ENCODE assay signal across 20 cellular contexts in the genomic region with DNA sequence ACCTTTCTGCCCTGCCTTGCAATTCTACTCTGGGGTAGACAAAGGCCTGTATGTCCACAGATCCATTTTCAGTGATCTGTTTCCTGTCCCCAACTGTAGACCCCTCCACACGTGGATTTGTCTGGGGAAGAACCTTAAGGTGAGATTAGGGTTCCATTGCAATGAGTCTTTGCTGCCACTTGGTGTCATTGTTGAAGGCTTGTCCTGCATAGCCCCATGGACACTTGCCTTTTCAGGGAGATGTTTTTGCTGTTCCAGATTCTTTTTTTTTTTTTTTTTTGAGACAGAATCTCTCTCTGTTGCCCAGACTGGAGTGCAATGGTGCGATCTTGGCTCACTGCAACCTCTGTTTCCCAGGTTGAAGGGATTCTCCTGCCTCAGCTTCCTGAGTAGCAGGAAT. TPM values are rescaled to one million over a fixed set of nuclear protein-coding genes. Genes with fewer than 3 reads are reported as not detected.
DNase-seq lines count a peak whose midpoint lies in the region; ATAC-seq, FAIRE-seq and TF ChIP-seq lines count a peak whose summit lies in the region.
"Had no signal": no experiment of that assay in that cellular context is flagged by ENCODE, and none has a peak within 500 bp of the region (broad histone marks: within the 10 kb centered on the region; RNA-seq: fewer than 3 reads in every experiment).

No MANE protein-coding gene starts in this region.

- H3K27ac Mint-ChIP-seq in immature natural killer cell = no peak overlapping the region
- H3K27ac Mint-ChIP-seq: activated naive CD8-positive, alpha-beta T cell had no signal

- DNase-seq in GM06990 (ENCODE audit: extremely low read depth, insufficient read length) = no peak
- no peak for DNase-seq in HFF-Myc (ENCODE audit: extremely low read depth, low read depth)
- DNase-seq in K562 (ENCODE audit: extremely low read depth in 1 of 4, low spot score in 3 of 4) = peak in 2 of 4 experiments; percentile 50 to 51
- DNase-seq in kidney epithelial cell (ENCODE audit: low read depth) = no peak
- no peak for DNase-seq in DMS53 treated with DMSO at 0.1 percent for 48 hours (lab: John Stamatoyannopoulos, UW; ENCODE audit: unreplicated experiment)
- DNase-seq in immature natural killer cell = no peak
- no peak for DNase-seq in NCI-H146 (lab: John Stamatoyannopoulos, UW)
- DNase-seq: activated T-cell treated with anti-CD3 and anti-CD28 coated beads, Interleukin-2, amount 50 U/mL, for 1 hour; DMS79 treated with DMSO at 0.1 percent for 48 hours; effector CD4-positive, alpha-beta T cell; GOT3; left ventricle myocardium superior; NCI-H446; pancreas; SJCRH30; thyroid gland had no signal

- H3K4me3 ChIP-seq in GM06990 (replicated peaks; ENCODE audit: low read depth, low read length) (no peak overlapping the region), HFF-Myc (replicated peaks; ENCODE audit: low read depth, low read length) (no peak overlapping the region), K562 (no peak overlapping the region), kidney epithelial cell (ENCODE audit: low read depth, low read length) (no peak overlapping the region)
- H3K4me3 ChIP-seq: pancreas, SJCRH30, skin epidermis, thyroid gland had no signal

- no peak overlapping the region for H3K4me2 ChIP-seq in K562 (ENCODE audit: insufficient read depth, low read length)

- POLR2A ChIA-PET in K562 (lab: Yijun Ruan, JAX) = interaction anchor here (0.6 kb wide), 1 partner anchor 85 kb away, joined by 4 read pairs; no protein-coding TSS in a partner anchor

- H3K9ac ChIP-seq in K562 (ENCODE audit: insufficient read depth in 1 of 2, low read depth in 2 of 2, low read length in 2 of 2) = no peak overlapping the region

- H3K4me1 ChIP-seq in K562 (replicated peaks in 1 of 2; ENCODE audit: control insufficient read depth in 2 of 2, insufficient read depth in 2 of 2, low read length in 2 of 2) = no peaks in the 10 kb centered on the region
- H3K4me1 ChIP-seq: pancreas, SJCRH30 had no signal

- TF ChIP-seq CTCF in GM06990 (IDR thresholded peaks at IDR 0.05; ENCODE audit: insufficient read depth, low read length, poor library complexity, severe bottlenecking) (peak; percentile 16), HFF-Myc (IDR thresholded peaks at IDR 0.05; ENCODE audit: low read depth, low read length, missing control alignments) (peak; percentile 38), K562 (IDR thresholded peaks at IDR 0.05 in 2 of 3, conservative IDR thresholded peaks at IDR 0.05 in 1 of 3; ENCODE audit: insufficient read depth in 2 of 3, low read depth in 1 of 3, low read length in 3 of 3) (peak; percentile 40 to 48 (median 47); a peak in 5 of 6 replicates), kidney epithelial cell (IDR thresholded peaks at IDR 0.05; ENCODE audit: insufficient read depth, low read length, poor library complexity, severe bottlenecking) (peak; percentile 2)

- no peaks in the 10 kb centered on the region for H4K20me1 ChIP-seq in K562 (replicated peaks; ENCODE audit: control insufficient read depth, insufficient read depth, low read length)

- whole genome bisulfite sequencing in K562 (ENCODE audit: insufficient coverage, low coverage, missing lambda C conversion rate) = 0% methylated on average over 2 of the region's 2 CpGs

- intact Hi-C loops in K562 (cut with micrococcal nuclease) = no loop called here

- TF ChIP-seq RAD21 in K562 (CRISPR knock-in tag; conservative IDR thresholded peaks at IDR 0.05 in 1 of 2, IDR thresholded peaks at IDR 0.05 in 1 of 2) = no peak

- H3K4me1 Mint-ChIP-seq in immature natural killer cell = no peaks in the 10 kb centered on the region

- no peaks in the 10 kb centered on the region for H3K36me3 ChIP-seq in GM06990 (ENCODE audit: control insufficient read depth, insufficient read depth, low read length)
- no peaks in the 10 kb centered on the region for H3K36me3 ChIP-seq in K562 (ENCODE audit: control insufficient read depth, insufficient read depth, low read length)
- H3K36me3 ChIP-seq in kidney epithelial cell (ENCODE audit: control insufficient read depth, insufficient read depth, low read length) = no peaks in the 10 kb centered on the region
- H3K36me3 ChIP-seq: SJCRH30, thyroid gland had no signal

- no peaks in the 10 kb centered on the region for H3K9me1 ChIP-seq in K562 (ENCODE audit: control insufficient read depth, insufficient read depth, low read length)

- H2AFZ ChIP-seq in K562 (ENCODE audit: low read depth, low read length) = no peak overlapping the region

- CTCF ChIA-PET in K562 (lab: Yijun Ruan, JAX; ENCODE audit: low intra/inter-chr PET ratio) = no interaction called here

- FAIRE-seq in K562 (lab: Jason Lieb, UNC) = peak; percentile 62
- FAIRE-seq: GM12891, pancreas had no signal

- peaks cover 0 to 9% (median 3%) of the 10 kb centered on the region in 6 donors for H3K9me3 Mint-ChIP-seq in immature natural killer cell

- TF ChIP-seq EP300 in K562 (IDR thresholded peaks at IDR 0.05; ENCODE audit: low read length) = no peak

- H3K27ac ChIP-seq in K562 (ENCODE audit: extremely low read depth, low read depth, low read length) = no peak overlapping the region
- H3K27ac ChIP-seq: C4-2B, pancreas, SJCRH30, skin epidermis, thyroid gland had no signal

- no peak overlapping the region for H3K4me3 Mint-ChIP-seq in immature natural killer cell
- H3K4me3 Mint-ChIP-seq: activated naive CD8-positive, alpha-beta T cell had no signal

- in situ Hi-C loops in K562 (cut with MboI) = no loop called here

- no TSS peak for BruUV-seq in K562 (replicated peaks; lab: Mats Ljungman, UMichigan)

- no peak for TF ChIP-seq POLR2A in K562 (conservative IDR thresholded peaks at IDR 0.05)

- no peaks in the 10 kb centered on the region for H3K36me3 Mint-ChIP-seq in immature natural killer cell

- H3K27me3 Mint-ChIP-seq in immature natural killer cell (ENCODE audit: low read depth in 3 of 3) = peaks cover 0 to 12% (median 5%) of the 10 kb centered on the region in 3 donors

- H3K9me3 ChIP-seq in K562 (replicated peaks; ENCODE audit: control insufficient read depth, insufficient read depth, low read depth, low read length) = peaks cover 8% of the 10 kb centered on the region
- H3K9me3 ChIP-seq: pancreas, thyroid gland had no signal

- ATAC-seq in K562 = no peak
- ATAC-seq: left ventricle myocardium superior, pancreas had no signal

- H3K79me2 ChIP-seq in K562 (ENCODE audit: control insufficient read depth, insufficient read depth, low read length) = no peaks in the 10 kb centered on the region

- no peaks in the 10 kb centered on the region for H3K27me3 ChIP-seq in GM06990 (replicated peaks; ENCODE audit: control insufficient read depth, insufficient read depth, low read length)
- H3K27me3 ChIP-seq in K562 (ENCODE audit: control insufficient read depth in 2 of 2, insufficient read depth in 2 of 2, low read length in 2 of 2) = peaks cover 5 to 6% of the 10 kb centered on the region in 2 experiments; a peak in 3 of 5 replicates
- H3K27me3 ChIP-seq in kidney epithelial cell (ENCODE audit: control insufficient read depth, insufficient read depth, low read length) = peaks cover 2% of the 10 kb centered on the region
- H3K27me3 ChIP-seq: pancreas, SJCRH30, thyroid gland had no signal

RNA-seq across cellular contexts. Expression of gene SERPING1, which starts 21.8 kb away (rescaled TPM):
- total RNA-seq in K562 (2011; cell fraction: chromatin; rRNA removed; ENCODE audit: low replicate concordance) = 0.44 TPM in 1 of 2 replicates, not detected in the other
- 0.33 TPM in 1 of 2 replicates, not detected in the other for total RNA-seq in K562 (2011; cell fraction: nucleolus; rRNA removed)
- total RNA-seq in K562 (2011; cell fraction: nucleoplasm; rRNA removed) = 0.37 and 0.46 TPM in 2 replicates
- not detected in 2 replicates for total RNA-seq in K562 (2014; rRNA removed)
- total RNA-seq in K562 (2014; rRNA removed; fragmentation: Illumina TruSeq; extraction: Trizol) = not detected in 2 replicates
- total RNA-seq in K562 (2015; rRNA removed; fragmentation: Illumina TruSeq; extraction: Trizol) = 0.14 TPM in 1 of 2 replicates, not detected in the other
- 0.94 and 1.00 TPM in 2 replicates for total RNA-seq in K562 (2021)
- 0.10 and 0.31 TPM in 2 replicates for polyA plus RNA-seq in K562 (2011; rRNA removed)
- 0.37 and 0.40 TPM in 2 replicates for polyA plus RNA-seq in K562 (2011; cell fraction: cytosol; rRNA removed)
- polyA plus RNA-seq in K562 (2011; cell fraction: nucleus; rRNA removed) = 0.18 and 0.48 TPM in 2 replicates
- 0.30 and 1.2 TPM in 2 replicates for polyA plus RNA-seq in K562 (2012)
- 0.08 and 0.31 TPM in 2 replicates for polyA plus RNA-seq in K562 (2014; fragmentation: Illumina TruSeq; extraction: Trizol)
- polyA plus RNA-seq in K562 (2014; fragmentation: Nextera tagmentation; extraction: Ambion mirVana) = under 1 TPM; 0.21 to 0.30 TPM
- 0.20 and 0.55 TPM in 2 replicates for polyA plus RNA-seq in K562 (2014; rRNA removed)
- polyA minus RNA-seq in K562 (2011; rRNA and poly(A)+ RNA removed) = not detected in 2 replicates
- polyA minus RNA-seq in K562 (2011; cell fraction: cytosol; rRNA and poly(A)+ RNA removed) = not detected in 2 replicates
- polyA minus RNA-seq in K562 (2011; cell fraction: nucleus; rRNA and poly(A)+ RNA removed) = 0.13 TPM in 1 of 2 replicates, not detected in the other
- total RNA-seq in kidney epithelial cell = 18.2 and 21.6 TPM in 2 replicates
- under 1 TPM in 1 of 3 donors, not detected in 2; 0.71 TPM for polyA plus RNA-seq in immature natural killer cell

RNA-seq across cellular contexts. Expression of gene YPEL4, which starts 30.4 kb away (rescaled TPM):
- total RNA-seq in K562 (2011; cell fraction: chromatin; rRNA removed; ENCODE audit: low replicate concordance) = 2.3 and 5.9 TPM in 2 replicates
- total RNA-seq in K562 (2011; cell fraction: nucleolus; rRNA removed) = 1.8 and 4.0 TPM in 2 replicates
- total RNA-seq in K562 (2011; cell fraction: nucleoplasm; rRNA removed) = 2.2 and 2.8 TPM in 2 replicates
- total RNA-seq in K562 (2014; rRNA removed) = 0.37 TPM in 1 of 2 replicates, not detected in the other
- total RNA-seq in K562 (2014; rRNA removed; fragmentation: Illumina TruSeq; extraction: Trizol) = 0.16 and 0.22 TPM in 2 replicates
- 0.07 and 0.08 TPM in 2 replicates for total RNA-seq in K562 (2015; rRNA removed; fragmentation: Illumina TruSeq; extraction: Trizol)
- 0.42 and 0.51 TPM in 2 replicates for total RNA-seq in K562 (2021)
- 0.91 and 1.4 TPM in 2 replicates for polyA plus RNA-seq in K562 (2011; rRNA removed)
- 0.88 and 2.1 TPM in 2 replicates for polyA plus RNA-seq in K562 (2011; cell fraction: cytosol; rRNA removed)
- 3.1 and 5.7 TPM in 2 replicates for polyA plus RNA-seq in K562 (2011; cell fraction: nucleus; rRNA removed)
- polyA plus RNA-seq in K562 (2012) = 1.0 and 2.1 TPM in 2 replicates
- polyA plus RNA-seq in K562 (2014; fragmentation: Illumina TruSeq; extraction: Trizol) = 0.40 and 0.48 TPM in 2 replicates
- polyA plus RNA-seq in K562 (2014; fragmentation: Nextera tagmentation; extraction: Ambion mirVana) = under 1 TPM in 1 of 2 experiments, not detected in 1; 0.08 TPM
- polyA plus RNA-seq in K562 (2014; rRNA removed) = 0.40 and 1.1 TPM in 2 replicates
- polyA minus RNA-seq in K562 (2011; rRNA and poly(A)+ RNA removed) = 0.51 and 0.56 TPM in 2 replicates
- 0.57 TPM in 1 of 2 replicates, not detected in the other for polyA minus RNA-seq in K562 (2011; cell fraction: cytosol; rRNA and poly(A)+ RNA removed)
- polyA minus RNA-seq in K562 (2011; cell fraction: nucleus; rRNA and poly(A)+ RNA removed) = 1.00 and 1.2 TPM in 2 replicates
- total RNA-seq in kidney epithelial cell = 1.4 TPM in 1 of 2 replicates, not detected in the other
- polyA plus RNA-seq in immature natural killer cell = under 1 TPM in 1 of 3 donors, not detected in 2; 0.09 TPM

RNA-seq across cellular contexts. Expression of gene CLP1, which starts 38.2 kb away (rescaled TPM):
- 15.6 and 22.6 TPM in 2 replicates for total RNA-seq in K562 (2011; cell fraction: chromatin; rRNA removed; ENCODE audit: low replicate concordance)
- total RNA-seq in K562 (2011; cell fraction: nucleolus; rRNA removed) = 14.6 and 18.2 TPM in 2 replicates
- 13.2 and 13.8 TPM in 2 replicates for total RNA-seq in K562 (2011; cell fraction: nucleoplasm; rRNA removed)
- total RNA-seq in K562 (2014; rRNA removed) = 19.1 and 20.0 TPM in 2 replicates
- 27.8 and 28.6 TPM in 2 replicates for total RNA-seq in K562 (2014; rRNA removed; fragmentation: Illumina TruSeq; extraction: Trizol)
- 26.3 and 27.8 TPM in 2 replicates for total RNA-seq in K562 (2015; rRNA removed; fragmentation: Illumina TruSeq; extraction: Trizol)
- 21.5 and 23.7 TPM in 2 replicates for total RNA-seq in K562 (2021)
- 22.2 and 31.9 TPM in 2 replicates for polyA plus RNA-seq in K562 (2011; rRNA removed)
- 32.3 and 33.7 TPM in 2 replicates for polyA plus RNA-seq in K562 (2011; cell fraction: cytosol; rRNA removed)
- 13.3 and 14.0 TPM in 2 replicates for polyA plus RNA-seq in K562 (2011; cell fraction: nucleus; rRNA removed)
- 14.4 and 26.1 TPM in 2 replicates for polyA plus RNA-seq in K562 (2012)
- 24.9 and 30.3 TPM in 2 replicates for polyA plus RNA-seq in K562 (2014; fragmentation: Illumina TruSeq; extraction: Trizol)
- 10 to 100 TPM; 45.6 to 46.2 TPM for polyA plus RNA-seq in K562 (2014; fragmentation: Nextera tagmentation; extraction: Ambion mirVana)
- polyA plus RNA-seq in K562 (2014; rRNA removed) = 23.4 and 26.5 TPM in 2 replicates
- 29.5 and 35.2 TPM in 2 replicates for polyA minus RNA-seq in K562 (2011; rRNA and poly(A)+ RNA removed)
- 7.9 and 11.1 TPM in 2 replicates for polyA minus RNA-seq in K562 (2011; cell fraction: cytosol; rRNA and poly(A)+ RNA removed)
- 5.3 and 8.4 TPM in 2 replicates for polyA minus RNA-seq in K562 (2011; cell fraction: nucleus; rRNA and poly(A)+ RNA removed)
- 17.7 and 20.7 TPM in 2 replicates for total RNA-seq in kidney epithelial cell
- 10 to 100 TPM; 18.4 to 36.7 (median 20.9) TPM for polyA plus RNA-seq in immature natural killer cell

RNA-seq across cellular contexts. Expression of gene ZDHHC5, which starts 48.6 kb away (rescaled TPM):
- total RNA-seq in K562 (2011; cell fraction: chromatin; rRNA removed; ENCODE audit: low replicate concordance) = 76.0 and 93.5 TPM in 2 replicates
- total RNA-seq in K562 (2011; cell fraction: nucleolus; rRNA removed) = 71.7 and 85.6 TPM in 2 replicates
- total RNA-seq in K562 (2011; cell fraction: nucleoplasm; rRNA removed) = 89.7 and 107 TPM in 2 replicates
- 22.5 and 30.0 TPM in 2 replicates for total RNA-seq in K562 (2014; rRNA removed)
- 31.3 and 35.6 TPM in 2 replicates for total RNA-seq in K562 (2014; rRNA removed; fragmentation: Illumina TruSeq; extraction: Trizol)
- 35.9 and 37.1 TPM in 2 replicates for total RNA-seq in K562 (2015; rRNA removed; fragmentation: Illumina TruSeq; extraction: Trizol)
- total RNA-seq in K562 (2021) = 46.3 and 51.8 TPM in 2 replicates
- 41.6 and 44.7 TPM in 2 replicates for polyA plus RNA-seq in K562 (2011; rRNA removed)
- 40.7 and 51.6 TPM in 2 replicates for polyA plus RNA-seq in K562 (2011; cell fraction: cytosol; rRNA removed)
- 41.7 and 67.0 TPM in 2 replicates for polyA plus RNA-seq in K562 (2011; cell fraction: nucleus; rRNA removed)
- 43.5 and 44.2 TPM in 2 replicates for polyA plus RNA-seq in K562 (2012)
- polyA plus RNA-seq in K562 (2014; fragmentation: Illumina TruSeq; extraction: Trizol) = 51.5 and 64.2 TPM in 2 replicates
- 1 to 10 TPM; 3.8 to 8.8 TPM for polyA plus RNA-seq in K562 (2014; fragmentation: Nextera tagmentation; extraction: Ambion mirVana)
- 36.4 and 39.1 TPM in 2 replicates for polyA plus RNA-seq in K562 (2014; rRNA removed)
- 66.4 and 78.8 TPM in 2 replicates for polyA minus RNA-seq in K562 (2011; rRNA and poly(A)+ RNA removed)
- 28.8 and 38.3 TPM in 2 replicates for polyA minus RNA-seq in K562 (2011; cell fraction: cytosol; rRNA and poly(A)+ RNA removed)
- 24.6 and 29.2 TPM in 2 replicates for polyA minus RNA-seq in K562 (2011; cell fraction: nucleus; rRNA and poly(A)+ RNA removed)
- 62.4 and 69.2 TPM in 2 replicates for total RNA-seq in kidney epithelial cell
- 10 to 100 TPM; 19.0 to 46.8 (median 24.3) TPM for polyA plus RNA-seq in immature natural killer cell

RNA-seq across cellular contexts. Expression of gene UBE2L6, which starts 51.9 kb away (rescaled TPM):
- total RNA-seq in K562 (2011; cell fraction: chromatin; rRNA removed; ENCODE audit: low replicate concordance) = 2.0 and 3.5 TPM in 2 replicates
- 1.8 and 2.6 TPM in 2 replicates for total RNA-seq in K562 (2011; cell fraction: nucleolus; rRNA removed)
- total RNA-seq in K562 (2011; cell fraction: nucleoplasm; rRNA removed) = 2.4 and 3.6 TPM in 2 replicates
- total RNA-seq in K562 (2014; rRNA removed) (7.7 and 11.8 TPM in 2 replicates), K562 (2014; rRNA removed; fragmentation: Illumina TruSeq; extraction: Trizol) (6.4 and 7.9 TPM in 2 replicates), K562 (2015; rRNA removed; fragmentation: Illumina TruSeq; extraction: Trizol) (9.1 and 10.9 TPM in 2 replicates), K562 (2021) (9.7 and 9.8 TPM in 2 replicates), kidney epithelial cell (44.0 and 47.1 TPM in 2 replicates)
- polyA plus RNA-seq in K562 (2011; rRNA removed) (5.4 and 5.9 TPM in 2 replicates), K562 (2014; fragmentation: Illumina TruSeq; extraction: Trizol) (13.2 and 15.7 TPM in 2 replicates), K562 (2014; fragmentation: Nextera tagmentation; extraction: Ambion mirVana) (10 to 100 TPM; 21.5 to 24.9 TPM), K562 (2014; rRNA removed) (9.8 and 11.1 TPM in 2 replicates), immature natural killer cell (100 to 1,000 TPM; 310 to 706 (median 354) TPM)
- polyA plus RNA-seq in K562 (2011; cell fraction: cytosol; rRNA removed) = 11.2 and 16.3 TPM in 2 replicates
- 2.8 and 4.5 TPM in 2 replicates for polyA plus RNA-seq in K562 (2011; cell fraction: nucleus; rRNA removed)
- polyA plus RNA-seq in K562 (2012) = 33.5 and 84.9 TPM in 2 replicates
- polyA minus RNA-seq in K562 (2011; rRNA and poly(A)+ RNA removed) = 5.3 and 6.6 TPM in 2 replicates
- polyA minus RNA-seq in K562 (2011; cell fraction: cytosol; rRNA and poly(A)+ RNA removed) = 3.4 TPM in 2 replicates
- 1.1 and 2.6 TPM in 2 replicates for polyA minus RNA-seq in K562 (2011; cell fraction: nucleus; rRNA and poly(A)+ RNA removed)
